ENCODE assay signal across 12 cellular contexts in the genomic region with DNA sequence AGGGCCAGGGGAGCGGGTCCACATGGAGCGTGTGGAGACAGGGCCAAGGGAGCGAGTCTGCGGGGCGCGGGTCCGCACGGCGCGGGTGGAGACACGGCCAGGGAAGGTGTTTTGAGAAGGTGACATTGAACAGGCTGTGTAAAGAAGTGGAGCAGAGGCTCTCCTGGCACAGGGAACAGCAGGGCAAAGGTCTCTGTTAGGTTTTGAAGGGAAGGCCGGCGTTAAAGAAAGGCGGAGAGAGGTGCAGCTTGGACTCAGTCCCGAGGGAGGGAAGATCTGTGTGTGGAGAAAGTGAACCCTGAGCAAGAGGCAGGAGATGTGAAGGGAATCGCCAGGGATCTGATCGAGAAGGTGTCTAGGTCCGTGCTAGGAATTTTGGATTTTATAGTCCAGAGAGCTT. TPM values are rescaled to one million over a fixed set of nuclear protein-coding genes. Genes with fewer than 3 reads are reported as not detected.
A peak's percentile ranks its signal among the peaks of the same experiment; 100 is the strongest.
DNase-seq lines count a peak whose midpoint lies in the region; ATAC-seq and TF ChIP-seq lines count a peak whose summit lies in the region.
"Had no signal": no experiment of that assay in that cellular context is flagged by ENCODE, and none has a peak within 500 bp of the region (broad histone marks: within the 10 kb centered on the region; RNA-seq: fewer than 3 reads in every experiment).

No MANE protein-coding gene starts in this region.

- no peak for TF ChIP-seq EP300 in sigmoid colon (IDR thresholded peaks at IDR 0.05)

- H3K27ac ChIP-seq in CD8-positive, alpha-beta T cell (ENCODE audit: low read depth, low read length), result no peak overlapping the region
- no peak overlapping the region for H3K27ac ChIP-seq in sigmoid colon
- H3K27ac ChIP-seq: lower lobe of right lung had no signal

- H3K9me3 Mint-ChIP-seq in CD8-positive, alpha-beta T cell, result no peaks in the 10 kb centered on the region
- H3K9me3 Mint-ChIP-seq in IgD-negative memory B cell (no peaks in the 10 kb centered on the region), natural killer cell (no peaks in the 10 kb centered on the region)

- no peak for DNase-seq in CD8-positive, alpha-beta T cell
- peak; percentile 18 for DNase-seq in cerebellum (ENCODE audit: low spot score)
- DNase-seq in natural killer cell, result no peak
- no peak for DNase-seq in NCI-H1436 (lab: John Stamatoyannopoulos, UW)
- DNase-seq in sigmoid colon, result no peak
- DNase-seq in NCI-H748 treated with DMSO at 0.1 percent for 48 hours (lab: John Stamatoyannopoulos, UW), result no peak
- DNase-seq: activated CD4-positive, alpha-beta T cell treated with anti-CD3 and anti-CD28 coated beads, Interleukin-2, amount 50 U/mL, for 48 hours; KBM-7; lower lobe of right lung; NK-92 treated with Interleukin-12 subunit alpha and Interleukin-12 subunit beta, amount 100 ng/mL, for 24 hours had no signal

- TF ChIP-seq POLR2A in sigmoid colon (IDR thresholded peaks at IDR 0.05), result no peak

- H3K36me3 Mint-ChIP-seq in CD8-positive, alpha-beta T cell, result no peaks in the 10 kb centered on the region
- H3K36me3 Mint-ChIP-seq in IgD-negative memory B cell (no peaks in the 10 kb centered on the region), natural killer cell (no peaks in the 10 kb centered on the region)

- peaks cover 7% of the 10 kb centered on the region for H3K4me1 ChIP-seq in CD8-positive, alpha-beta T cell (ENCODE audit: insufficient read depth, low read length)
- peaks cover 0 to 26% (median 15%) of the 10 kb centered on the region in 4 donors for H3K4me1 ChIP-seq in sigmoid colon

- ATAC-seq in CD8-positive, alpha-beta T cell, result no peak
- ATAC-seq in natural killer cell (no peak), GM21737 (IDR thresholded peaks at IDR 0.05; ENCODE audit: unreplicated experiment) (no peak)
- ATAC-seq: lower lobe of right lung had no signal

- TF ChIP-seq CTCF in CD8-positive, alpha-beta T cell (IDR thresholded peaks at IDR 0.05), result no peak
- TF ChIP-seq CTCF in natural killer cell (IDR thresholded peaks at IDR 0.05) (no peak), sigmoid colon (IDR thresholded peaks at IDR 0.05) (no peak)

- H3K4me3 ChIP-seq in CD8-positive, alpha-beta T cell (ENCODE audit: low read depth, low read length), result no peak overlapping the region
- H3K4me3 ChIP-seq in sigmoid colon, result no peak overlapping the region
- H3K4me3 ChIP-seq: lower lobe of right lung had no signal

- no peaks in the 10 kb centered on the region for H3K36me3 ChIP-seq in CD8-positive, alpha-beta T cell (ENCODE audit: insufficient read depth, low read length)
- H3K36me3 ChIP-seq in sigmoid colon, result peaks cover 0 to 4% (median 0%) of the 10 kb centered on the region in 4 donors
- H3K36me3 ChIP-seq: lower lobe of right lung had no signal

- H3K9me3 ChIP-seq in CD8-positive, alpha-beta T cell (ENCODE audit: low read length), result no peaks in the 10 kb centered on the region
- no peaks in the 10 kb centered on the region for H3K9me3 ChIP-seq in sigmoid colon
- H3K9me3 ChIP-seq: lower lobe of right lung had no signal

- H3K27me3 Mint-ChIP-seq in CD8-positive, alpha-beta T cell (ENCODE audit: low read depth), result no peaks in the 10 kb centered on the region
- no peaks in the 10 kb centered on the region for H3K27me3 Mint-ChIP-seq in IgD-negative memory B cell
- H3K27me3 Mint-ChIP-seq in natural killer cell (ENCODE audit: low read depth in 2 of 2), result no peaks in the 10 kb centered on the region

- 15 to 67% methylated on average over 18 of the region's 18 CpGs for WGBS in sigmoid colon, 2 donors

- H3K4me1 Mint-ChIP-seq in CD8-positive, alpha-beta T cell (ENCODE audit: low read depth), result peaks cover 14% of the 10 kb centered on the region
- H3K4me1 Mint-ChIP-seq in IgD-negative memory B cell (peaks cover 0 to 8% (median 8%) of the 10 kb centered on the region in 3 donors), natural killer cell (peaks cover 0 to 13% of the 10 kb centered on the region in 2 donors)

- POLR2A ChIA-PET in CD8-positive, alpha-beta T cell (lab: Charles Lee), result no interaction called here

- CTCF ChIA-PET in CD8-positive, alpha-beta T cell (lab: Charles Lee), result no interaction called here

- no peaks in the 10 kb centered on the region for H3K27me3 ChIP-seq in CD8-positive, alpha-beta T cell (ENCODE audit: insufficient read depth, low read length)
- H3K27me3 ChIP-seq in sigmoid colon, result no peaks in the 10 kb centered on the region

- no peak overlapping the region for H3K27ac Mint-ChIP-seq in CD8-positive, alpha-beta T cell
- H3K27ac Mint-ChIP-seq in IgD-negative memory B cell, result peak overlapping the region in 1 of 3 donors; percentile 60
- no peak overlapping the region for H3K27ac Mint-ChIP-seq in natural killer cell

- intact Hi-C loops in CD8-positive, alpha-beta T cell (cut with DNase I, micrococcal nuclease), result loop anchor here (5.0 kb wide), 3 partner anchors 138 to 792 kb away; a partner anchor contains a TSS
- intact Hi-C loops in natural killer cell (cut with micrococcal nuclease) (no loop called here), sigmoid colon (cut with DNase I) (loop anchor here (10.0 kb wide), 1 partner anchor 216 kb away; no protein-coding TSS in a partner anchor)

- H3K4me3 Mint-ChIP-seq in CD8-positive, alpha-beta T cell, result peak overlapping the region; percentile 49
- H3K4me3 Mint-ChIP-seq in IgD-negative memory B cell (peak overlapping the region in 3 of 4 donors; percentile 48 to 75 (median 73)), natural killer cell (peak overlapping the region; percentile 15)

RNA-seq across cellular contexts. Expression of a gene that starts 1.8 kb away (rescaled TPM):
- 1 to 10 TPM; 1.2 to 1.8 TPM for total RNA-seq in CD8-positive, alpha-beta T cell
- polyA plus RNA-seq in IgD-negative memory B cell, result 6.2 TPM
- total RNA-seq in cerebellum, result 14.4 TPM
- 1 to 10 TPM; 3.6 to 6.2 (median 5.1) TPM for total RNA-seq in natural killer cell
- 10 to 100 TPM; 19.4 to 46.4 (median 42.8) TPM for total RNA-seq in sigmoid colon
- 100 to 1,000 TPM in 1 of 3 donors, 10 to 100 TPM in 2; 41.6 to 127 (median 85.9) TPM for polyA plus RNA-seq in sigmoid colon

RNA-seq across cellular contexts. Expression of a gene that starts 2.1 kb away (rescaled TPM):
- total RNA-seq in CD8-positive, alpha-beta T cell, result 10 to 100 TPM; 25.9 to 31.1 TPM
- polyA plus RNA-seq in IgD-negative memory B cell (3.4 TPM), sigmoid colon (10 to 100 TPM; 11.1 to 33.5 (median 15.6) TPM)
- total RNA-seq in cerebellum (55.0 TPM), natural killer cell (10 to 100 TPM; 58.7 to 66.0 (median 65.0) TPM), sigmoid colon (10 to 100 TPM; 12.5 to 37.4 (median 34.0) TPM)

RNA-seq across cellular contexts. Expression of a gene that starts 21.4 kb away (rescaled TPM):
- 10 to 100 TPM; 14.7 to 15.7 TPM for total RNA-seq in CD8-positive, alpha-beta T cell
- 21.4 TPM for polyA plus RNA-seq in IgD-negative memory B cell
- 21.9 TPM for total RNA-seq in cerebellum
- 10 to 100 TPM; 19.7 to 30.2 (median 21.9) TPM for total RNA-seq in natural killer cell
- total RNA-seq in sigmoid colon, result 10 to 100 TPM; 19.7 to 24.6 (median 23.7) TPM
- 10 to 100 TPM in 2 of 3 donors, 1 to 10 TPM in 1; 9.6 to 37.1 (median 19.9) TPM for polyA plus RNA-seq in sigmoid colon

Comparison
In these comparisons a context has a peak if more than half of its experiments do, and no peak if none do; other contexts are left out.
1. H3K4me3 Mint-ChIP-seq: peak in every context shown above with its lines; median percentile 73 in IgD-negative memory B cell; 49 in CD8-positive, alpha-beta T cell; 15 in natural killer cell.